Comparison of ENCODE assay signal across 1 cellular context in genomic region chr11:93718057-93718563, GRCh38.
A peak's percentile ranks its signal among the peaks of the same experiment; 100 is the strongest.
TF ChIP-seq lines count a peak whose summit lies in the region.

No MANE protein-coding gene starts in this region.

TF ChIP-seq in K562, 482 proteins besides CTCF, POLR2A, EP300 and RAD21 (continued from another document and continues in another):
- TF ChIP-seq AFF4 (CRISPR knock-in tag; IDR thresholded peaks at IDR 0.05) (no peak; the same call in 1 of the 2 replicates), ZNF41 (CRISPR knock-in tag; conservative IDR thresholded peaks at IDR 0.05) (no peak; the same call in 1 of the 2 replicates), TAF9B (IDR thresholded peaks at IDR 0.05; ENCODE audit: partially characterized antibody) (no peak), ELF2 (CRISPR knock-in tag; IDR thresholded peaks at IDR 0.05) (0 out of 2 replicates have a peak, but pooled peaks have one; percentile 44), HIVEP1 (CRISPR knock-in tag; IDR thresholded peaks at IDR 0.05) (no peak), MECOM (CRISPR knock-in tag; IDR thresholded peaks at IDR 0.05) (no peak), ZFP1 (CRISPR knock-in tag; IDR thresholded peaks at IDR 0.05) (0 out of 2 replicates have a peak, but pooled peaks have one; percentile 11), TAL1 (IDR thresholded peaks at IDR 0.05) (peak; percentile 91), NR2F6 (CRISPR knock-in tag; IDR thresholded peaks at IDR 0.05) (no peak), NUFIP1 (IDR thresholded peaks at IDR 0.05; ENCODE audit: partially characterized antibody) (no peak), ZNF212 (CRISPR knock-in tag; IDR thresholded peaks at IDR 0.05) (no peak), ZFP36 (IDR thresholded peaks at IDR 0.05; ENCODE audit: low read depth, low read length, partially characterized antibody) (no peak), SIN3A (IDR thresholded peaks at IDR 0.05; ENCODE audit: borderline replicate concordance in 2 of 2, control insufficient read depth in 1 of 2, low read depth in 2 of 2, low read length in 2 of 2) (no peak), NCOA4 (IDR thresholded peaks at IDR 0.05; ENCODE audit: partially characterized antibody) (no peak), STAT5B (CRISPR knock-in tag; IDR thresholded peaks at IDR 0.05) (no peak), PML (IDR thresholded peaks at IDR 0.05; ENCODE audit: low read length) (peak; percentile 89; the same call in 1 of the 2 replicates), NR4A1 (CRISPR knock-in tag; IDR thresholded peaks at IDR 0.05) (no peak), NR4A1 (tag; IDR thresholded peaks at IDR 0.05) (peak; percentile 73; the same call in 1 of the 2 replicates), IFI16 (CRISPR knock-in tag; IDR thresholded peaks at IDR 0.05) (no peak), ZNF121 (CRISPR knock-in tag; conservative IDR thresholded peaks at IDR 0.05) (peak; percentile 100), DACH1 (IDR thresholded peaks at IDR 0.05; ENCODE audit: partially characterized antibody) (no peak), MCM7 (IDR thresholded peaks at IDR 0.05) (no peak), C11orf30 (IDR thresholded peaks at IDR 0.05; ENCODE audit: low read depth) (no peak), RFX5 (IDR thresholded peaks at IDR 0.05; ENCODE audit: low read depth, low read length) (no peak), CBFB (CRISPR knock-in tag; IDR thresholded peaks at IDR 0.05) (no peak), BHLHE40 (IDR thresholded peaks at IDR 0.05; ENCODE audit: low read length) (peak; percentile 41; the same call in 1 of the 2 replicates), PHF8 (IDR thresholded peaks at IDR 0.05; ENCODE audit: borderline replicate concordance, low read length) (no peak), KLF1 (tag; IDR thresholded peaks at IDR 0.05) (no peak), NCOA2 (IDR thresholded peaks at IDR 0.05; ENCODE audit: partially characterized antibody in 2 of 2) (peak in 1 of 2 experiments; percentile 61), PHB (CRISPR knock-in tag; IDR thresholded peaks at IDR 0.05) (no peak), ZMIZ1 (IDR thresholded peaks at IDR 0.05; ENCODE audit: low read depth in 2 of 2, low read length in 2 of 2) (peak in 1 of 2 experiments; percentile 91; a peak in 2 of 4 replicates), ZNF830 (CRISPR knock-in tag; IDR thresholded peaks at IDR 0.05) (no peak), XRCC3 (IDR thresholded peaks at IDR 0.05) (no peak), ZNF197 (CRISPR knock-in tag; IDR thresholded peaks at IDR 0.05; ENCODE audit: low read depth) (peak; percentile 93), TEAD4 (IDR thresholded peaks at IDR 0.05; ENCODE audit: low read length) (peak; percentile 96), TEAD4 (CRISPR knock-in tag; IDR thresholded peaks at IDR 0.05; ENCODE audit: borderline replicate concordance) (no peak), SAP30 (IDR thresholded peaks at IDR 0.05; ENCODE audit: borderline replicate concordance, insufficient read depth, low read depth, low read length, poor library complexity, severe bottlenecking) (no peak), HDAC6 (IDR thresholded peaks at IDR 0.05; ENCODE audit: low read depth, low read length) (no peak), HDGF (IDR thresholded peaks at IDR 0.05) (no peak)
- TF ChIP-seq, protein P1, sequence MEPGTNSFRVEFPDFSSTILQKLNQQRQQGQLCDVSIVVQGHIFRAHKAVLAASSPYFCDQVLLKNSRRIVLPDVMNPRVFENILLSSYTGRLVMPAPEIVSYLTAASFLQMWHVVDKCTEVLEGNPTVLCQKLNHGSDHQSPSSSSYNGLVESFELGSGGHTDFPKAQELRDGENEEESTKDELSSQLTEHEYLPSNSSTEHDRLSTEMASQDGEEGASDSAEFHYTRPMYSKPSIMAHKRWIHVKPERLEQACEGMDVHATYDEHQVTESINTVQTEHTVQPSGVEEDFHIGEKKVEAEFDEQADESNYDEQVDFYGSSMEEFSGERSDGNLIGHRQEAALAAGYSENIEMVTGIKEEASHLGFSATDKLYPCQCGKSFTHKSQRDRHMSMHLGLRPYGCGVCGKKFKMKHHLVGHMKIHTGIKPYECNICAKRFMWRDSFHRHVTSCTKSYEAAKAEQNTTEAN (CRISPR knock-in tag; IDR thresholded peaks at IDR 0.05): no peak
- TF ChIP-seq, protein P2, sequence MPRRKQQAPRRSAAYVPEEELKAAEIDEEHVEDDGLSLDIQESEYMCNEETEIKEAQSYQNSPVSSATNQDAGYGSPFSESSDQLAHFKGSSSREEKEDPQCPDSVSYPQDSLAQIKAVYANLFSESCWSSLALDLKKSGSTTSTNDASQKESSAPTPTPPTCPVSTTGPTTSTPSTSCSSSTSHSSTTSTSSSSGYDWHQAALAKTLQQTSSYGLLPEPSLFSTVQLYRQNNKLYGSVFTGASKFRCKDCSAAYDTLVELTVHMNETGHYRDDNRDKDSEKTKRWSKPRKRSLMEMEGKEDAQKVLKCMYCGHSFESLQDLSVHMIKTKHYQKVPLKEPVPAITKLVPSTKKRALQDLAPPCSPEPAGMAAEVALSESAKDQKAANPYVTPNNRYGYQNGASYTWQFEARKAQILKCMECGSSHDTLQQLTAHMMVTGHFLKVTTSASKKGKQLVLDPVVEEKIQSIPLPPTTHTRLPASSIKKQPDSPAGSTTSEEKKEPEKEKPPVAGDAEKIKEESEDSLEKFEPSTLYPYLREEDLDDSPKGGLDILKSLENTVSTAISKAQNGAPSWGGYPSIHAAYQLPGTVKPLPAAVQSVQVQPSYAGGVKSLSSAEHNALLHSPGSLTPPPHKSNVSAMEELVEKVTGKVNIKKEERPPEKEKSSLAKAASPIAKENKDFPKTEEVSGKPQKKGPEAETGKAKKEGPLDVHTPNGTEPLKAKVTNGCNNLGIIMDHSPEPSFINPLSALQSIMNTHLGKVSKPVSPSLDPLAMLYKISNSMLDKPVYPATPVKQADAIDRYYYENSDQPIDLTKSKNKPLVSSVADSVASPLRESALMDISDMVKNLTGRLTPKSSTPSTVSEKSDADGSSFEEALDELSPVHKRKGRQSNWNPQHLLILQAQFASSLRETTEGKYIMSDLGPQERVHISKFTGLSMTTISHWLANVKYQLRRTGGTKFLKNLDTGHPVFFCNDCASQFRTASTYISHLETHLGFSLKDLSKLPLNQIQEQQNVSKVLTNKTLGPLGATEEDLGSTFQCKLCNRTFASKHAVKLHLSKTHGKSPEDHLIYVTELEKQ (CRISPR knock-in tag; IDR thresholded peaks at IDR 0.05): no peak
- TF ChIP-seq, protein P3, sequence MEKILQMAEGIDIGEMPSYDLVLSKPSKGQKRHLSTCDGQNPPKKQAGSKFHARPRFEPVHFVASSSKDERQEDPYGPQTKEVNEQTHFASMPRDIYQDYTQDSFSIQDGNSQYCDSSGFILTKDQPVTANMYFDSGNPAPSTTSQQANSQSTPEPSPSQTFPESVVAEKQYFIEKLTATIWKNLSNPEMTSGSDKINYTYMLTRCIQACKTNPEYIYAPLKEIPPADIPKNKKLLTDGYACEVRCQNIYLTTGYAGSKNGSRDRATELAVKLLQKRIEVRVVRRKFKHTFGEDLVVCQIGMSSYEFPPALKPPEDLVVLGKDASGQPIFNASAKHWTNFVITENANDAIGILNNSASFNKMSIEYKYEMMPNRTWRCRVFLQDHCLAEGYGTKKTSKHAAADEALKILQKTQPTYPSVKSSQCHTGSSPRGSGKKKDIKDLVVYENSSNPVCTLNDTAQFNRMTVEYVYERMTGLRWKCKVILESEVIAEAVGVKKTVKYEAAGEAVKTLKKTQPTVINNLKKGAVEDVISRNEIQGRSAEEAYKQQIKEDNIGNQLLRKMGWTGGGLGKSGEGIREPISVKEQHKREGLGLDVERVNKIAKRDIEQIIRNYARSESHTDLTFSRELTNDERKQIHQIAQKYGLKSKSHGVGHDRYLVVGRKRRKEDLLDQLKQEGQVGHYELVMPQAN (IDR thresholded peaks at IDR 0.05; ENCODE audit: borderline replicate concordance): no peak
- TF ChIP-seq, protein P4, sequence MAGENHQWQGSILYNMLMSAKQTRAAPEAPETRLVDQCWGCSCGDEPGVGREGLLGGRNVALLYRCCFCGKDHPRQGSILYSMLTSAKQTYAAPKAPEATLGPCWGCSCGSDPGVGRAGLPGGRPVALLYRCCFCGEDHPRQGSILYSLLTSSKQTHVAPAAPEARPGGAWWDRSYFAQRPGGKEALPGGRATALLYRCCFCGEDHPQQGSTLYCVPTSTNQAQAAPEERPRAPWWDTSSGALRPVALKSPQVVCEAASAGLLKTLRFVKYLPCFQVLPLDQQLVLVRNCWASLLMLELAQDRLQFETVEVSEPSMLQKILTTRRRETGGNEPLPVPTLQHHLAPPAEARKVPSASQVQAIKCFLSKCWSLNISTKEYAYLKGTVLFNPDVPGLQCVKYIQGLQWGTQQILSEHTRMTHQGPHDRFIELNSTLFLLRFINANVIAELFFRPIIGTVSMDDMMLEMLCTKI (IDR thresholded peaks at IDR 0.05; ENCODE audit: partially characterized antibody): no peak
- TF ChIP-seq, protein P5, sequence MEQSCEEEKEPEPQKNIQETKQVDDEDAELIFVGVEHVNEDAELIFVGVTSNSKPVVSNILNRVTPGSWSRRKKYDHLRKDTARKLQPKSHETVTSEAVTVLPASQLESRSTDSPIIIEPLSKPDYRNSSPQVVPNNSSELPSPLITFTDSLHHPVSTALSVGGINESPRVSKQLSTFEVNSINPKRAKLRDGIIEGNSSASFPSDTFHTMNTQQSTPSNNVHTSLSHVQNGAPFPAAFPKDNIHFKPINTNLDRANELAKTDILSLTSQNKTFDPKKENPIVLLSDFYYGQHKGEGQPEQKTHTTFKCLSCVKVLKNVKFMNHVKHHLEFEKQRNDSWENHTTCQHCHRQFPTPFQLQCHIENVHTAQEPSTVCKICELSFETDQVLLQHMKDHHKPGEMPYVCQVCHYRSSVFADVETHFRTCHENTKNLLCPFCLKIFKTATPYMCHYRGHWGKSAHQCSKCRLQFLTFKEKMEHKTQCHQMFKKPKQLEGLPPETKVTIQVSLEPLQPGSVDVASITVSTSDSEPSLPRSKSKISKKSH (CRISPR knock-in tag; IDR thresholded peaks at IDR 0.05): no peak
- TF ChIP-seq, protein P6, sequence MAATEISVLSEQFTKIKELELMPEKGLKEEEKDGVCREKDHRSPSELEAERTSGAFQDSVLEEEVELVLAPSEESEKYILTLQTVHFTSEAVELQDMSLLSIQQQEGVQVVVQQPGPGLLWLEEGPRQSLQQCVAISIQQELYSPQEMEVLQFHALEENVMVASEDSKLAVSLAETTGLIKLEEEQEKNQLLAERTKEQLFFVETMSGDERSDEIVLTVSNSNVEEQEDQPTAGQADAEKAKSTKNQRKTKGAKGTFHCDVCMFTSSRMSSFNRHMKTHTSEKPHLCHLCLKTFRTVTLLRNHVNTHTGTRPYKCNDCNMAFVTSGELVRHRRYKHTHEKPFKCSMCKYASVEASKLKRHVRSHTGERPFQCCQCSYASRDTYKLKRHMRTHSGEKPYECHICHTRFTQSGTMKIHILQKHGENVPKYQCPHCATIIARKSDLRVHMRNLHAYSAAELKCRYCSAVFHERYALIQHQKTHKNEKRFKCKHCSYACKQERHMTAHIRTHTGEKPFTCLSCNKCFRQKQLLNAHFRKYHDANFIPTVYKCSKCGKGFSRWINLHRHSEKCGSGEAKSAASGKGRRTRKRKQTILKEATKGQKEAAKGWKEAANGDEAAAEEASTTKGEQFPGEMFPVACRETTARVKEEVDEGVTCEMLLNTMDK (IDR thresholded peaks at IDR 0.05; ENCODE audit: borderline replicate concordance, insufficient read depth, low read depth, low read length, poor library complexity, severe bottlenecking): no peak
- TF ChIP-seq, protein P7, sequence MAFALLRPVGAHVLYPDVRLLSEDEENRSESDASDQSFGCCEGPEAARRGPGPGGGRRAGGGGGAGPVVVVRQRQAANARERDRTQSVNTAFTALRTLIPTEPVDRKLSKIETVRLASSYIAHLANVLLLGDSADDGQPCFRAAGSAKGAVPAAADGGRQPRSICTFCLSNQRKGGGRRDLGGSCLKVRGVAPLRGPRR (CRISPR knock-in tag; IDR thresholded peaks at IDR 0.05): no peak
